ENCODE assay signal across 18 cellular contexts in genomic region chr19:50897612-50898011, GRCh38. TPM values are rescaled to one million over a fixed set of nuclear protein-coding genes. Genes with fewer than 3 reads are reported as not detected.
DNase-seq lines count a peak whose midpoint lies in the region; ATAC-seq and TF ChIP-seq lines count a peak whose summit lies in the region.
"Had no signal": no experiment of that assay in that cellular context is flagged by ENCODE, and none has a peak within 500 bp of the region (broad histone marks: within the 10 kb centered on the region; RNA-seq: fewer than 3 reads in every experiment).

No MANE protein-coding gene starts in this region.

- H2AFZ ChIP-seq in HCT116 (ENCODE audit: low read depth, low read length, poor library complexity, severe bottlenecking) = peak overlapping the region; percentile 71

- H3K9me2 ChIP-seq in HCT116 (ENCODE audit: insufficient read depth) = no peaks in the 10 kb centered on the region

- H3K4me3 ChIP-seq in HCT116 (replicated peaks in 1 of 2; ENCODE audit: low read depth in 1 of 2, low read length in 2 of 2) (no peak overlapping the region), RWPE2 (ENCODE audit: severe bottlenecking) (no peak overlapping the region), thyroid gland (replicated peaks in 1 of 3) (no peak overlapping the region)
- H3K4me3 ChIP-seq: thoracic aorta had no signal

- H3K27me3 ChIP-seq in HCT116 (ENCODE audit: insufficient read depth, low read length) (no peaks in the 10 kb centered on the region), RWPE2 (ENCODE audit: insufficient read depth, poor library complexity, severe bottlenecking) (no peaks in the 10 kb centered on the region), thyroid gland (no peaks in the 10 kb centered on the region)

- 0 out of 2 replicates have a peak overlapping the region, but pooled peaks have one; percentile 3 for H3K4me2 ChIP-seq in HCT116 (ENCODE audit: low read length)

- no TSS peak for BruUV-seq in HCT116 (replicated peaks; lab: Mats Ljungman, UMichigan)

- no peak overlapping the region for H3K9ac ChIP-seq in HCT116 (ENCODE audit: low read length)

- peaks cover 4 to 15% of the 10 kb centered on the region in 2 experiments; a peak in 3 of 4 replicates for H3K4me1 ChIP-seq in HCT116 (ENCODE audit: control insufficient read depth in 1 of 2, insufficient read depth in 2 of 2, low read length in 2 of 2)
- no peaks in the 10 kb centered on the region for H3K4me1 ChIP-seq in RWPE2 (ENCODE audit: insufficient read depth, poor library complexity, severe bottlenecking)
- peaks cover 9 to 14% of the 10 kb centered on the region in 2 donors for H3K4me1 ChIP-seq in thyroid gland

- no peak overlapping the region for H3K27ac ChIP-seq in HCT116 (ENCODE audit: low read depth, low read length)
- no peak overlapping the region for H3K27ac ChIP-seq in RWPE2 (ENCODE audit: poor library complexity, severe bottlenecking)
- peak overlapping the region; percentile 72 to 98 (median 86) for H3K27ac ChIP-seq in thyroid gland
- H3K27ac ChIP-seq: thoracic aorta had no signal

- WGBS in thyroid gland, 2 donors = 87 to 90% methylated on average over 3 of the region's 3 CpGs

- TF ChIP-seq POLR2A in HCT116 (IDR thresholded peaks at IDR 0.05; ENCODE audit: borderline replicate concordance, extremely low read depth, insufficient read depth, insufficient read length) = no peak
- TF ChIP-seq POLR2A in thyroid gland (IDR thresholded peaks at IDR 0.05) = no peak

- CTCF ChIA-PET in HCT116 (lab: Charles Lee) = interaction anchor here (1.1 kb wide), 1 partner anchor 119 kb away, joined by 4 read pairs; no protein-coding TSS in a partner anchor

- no peak for DNase-seq in HCT116 (ENCODE audit: low read depth, low spot score)
- DNase-seq in RWPE2 (ENCODE audit: low spot score) = no peak
- DNase-seq in thyroid gland = no peak
- DNase-seq in NCI-H1694 (lab: John Stamatoyannopoulos, UW) = no peak
- DNase-seq in 8988T = no peak
- no peak for DNase-seq in activated naive CD4-positive, alpha-beta T cell treated with anti-CD3 and anti-CD28 coated beads, Interleukin-2, amount 50 U/mL, for 16 hours
- DNase-seq: activated CD4-positive, CD25-positive, alpha-beta regulatory T cell treated with anti-CD3 and anti-CD28 coated beads, Interleukin-2, amount 50 U/mL, for 72 hours; dermis blood vessel endothelial cell; DMS153; foreskin melanocyte; KG1; NCI-H1092; T-helper 9 cell had no signal

- intact Hi-C loops in HCT116 (cut with micrococcal nuclease) = no loop called here
- intact Hi-C loops in thyroid gland (cut with DNase I) = no loop called here

- POLR2A ChIA-PET in HCT116 (lab: Charles Lee) = interaction anchor here (1.1 kb wide), 1 partner anchor 93 kb away, joined by 4 read pairs; no protein-coding TSS in a partner anchor

- no peaks in the 10 kb centered on the region for H3K36me3 ChIP-seq in HCT116 (ENCODE audit: control insufficient read depth in 1 of 2, insufficient read depth in 2 of 2, low read length in 2 of 2)
- H3K36me3 ChIP-seq in RWPE2 (ENCODE audit: low read depth) = no peaks in the 10 kb centered on the region
- no peaks in the 10 kb centered on the region for H3K36me3 ChIP-seq in thyroid gland
- H3K36me3 ChIP-seq: thoracic aorta had no signal

- TF ChIP-seq RAD21 in HCT116 (IDR thresholded peaks at IDR 0.05; ENCODE audit: low read depth) = peak; percentile 46; the same call in 1 of the 2 replicates

- H3K79me2 ChIP-seq in HCT116 (ENCODE audit: insufficient read depth, low read length) = no peaks in the 10 kb centered on the region

- RAD21 ChIA-PET in HCT116 (lab: Charles Lee; ENCODE audit: low non-redundant PET in 1 of 2, low total read pairs in 2 of 2, uncharacterized antibody in 2 of 2, unreplicated experiment in 2 of 2) = no interaction called here

- H3K9me3 ChIP-seq in HCT116 (ENCODE audit: control insufficient read depth in 1 of 2, insufficient read depth in 1 of 2, low read depth in 1 of 2, low read length in 2 of 2) (no peaks in the 10 kb centered on the region), RWPE2 (ENCODE audit: severe bottlenecking) (no peaks in the 10 kb centered on the region), thyroid gland (no peaks in the 10 kb centered on the region)
- H3K9me3 ChIP-seq: thoracic aorta had no signal

- TF ChIP-seq CTCF in GM12874 (IDR thresholded peaks at IDR 0.05; ENCODE audit: insufficient read depth, low read depth, low read length) (0 out of 2 replicates have a peak, but pooled peaks have one; percentile 7), HCT116 (IDR thresholded peaks at IDR 0.05 in 2 of 3, conservative IDR thresholded peaks at IDR 0.05 in 1 of 3; ENCODE audit: borderline replicate concordance in 1 of 3, insufficient read depth in 1 of 3, low read depth in 2 of 3, low read length in 2 of 3) (peak; percentile 13 to 28 (median 22); a peak in 4 of 6 replicates), RWPE2 (IDR thresholded peaks at IDR 0.05; ENCODE audit: poor library complexity, severe bottlenecking) (peak; percentile 12), thyroid gland (IDR thresholded peaks at IDR 0.05) (no peak)

- H4K20me1 ChIP-seq in HCT116 (ENCODE audit: insufficient read depth) = no peaks in the 10 kb centered on the region

- ATAC-seq in HCT116 (peak; percentile 52), RWPE2 (ENCODE audit: low read depth) (0 out of 3 replicates have a peak, but pooled peaks have one; percentile 19)

TF ChIP-seq in HCT116, 20 proteins besides CTCF, POLR2A, EP300 and RAD21:
- TF ChIP-seq FOSL1 (IDR thresholded peaks at IDR 0.05; ENCODE audit: low read depth) (no peak), CBX3 (IDR thresholded peaks at IDR 0.05; ENCODE audit: low read depth) (no peak), CEBPB (IDR thresholded peaks at IDR 0.05; ENCODE audit: low read depth) (no peak), YY1 (IDR thresholded peaks at IDR 0.05; ENCODE audit: extremely low read depth, insufficient replicate concordance, low read depth, low read length) (no peak), EZH2phosphoT487 (IDR thresholded peaks at IDR 0.05; ENCODE audit: borderline replicate concordance) (no peak)
TF ChIP-seq in HCT116: peak in this region for 0.

RNA-seq across cellular contexts. Expression of gene KLK4, which starts 13.6 kb away (rescaled TPM):
- total RNA-seq in HCT116 (2021; ENCODE audit: unreplicated experiment) (0.84 TPM), thyroid gland (1 to 10 TPM in 3 of 4 donors, not detected in 1; 1.1 to 3.1 (median 1.9) TPM)
- 0.65 and 0.70 TPM in 2 replicates for polyA plus RNA-seq in HCT116 (2012)
- total RNA-seq: dermis blood vessel endothelial cell, neural crest cell, renal cortical epithelial cell, thoracic aorta had no signal
- polyA plus RNA-seq: CD14-positive monocyte had no signal

RNA-seq across cellular contexts. Expression of gene KLK2, which starts 24.4 kb away (rescaled TPM):
- not detected for total RNA-seq in HCT116 (2021; ENCODE audit: unreplicated experiment)
- polyA plus RNA-seq in HCT116 (2012) = not detected in 2 replicates
- total RNA-seq in thyroid gland = 10 to 100 TPM in 1 of 4 donors, 1 to 10 TPM in 3; 2.8 to 11.0 (median 5.0) TPM
- total RNA-seq: dermis blood vessel endothelial cell, neural crest cell, renal cortical epithelial cell, thoracic aorta had no signal
- polyA plus RNA-seq: CD14-positive monocyte had no signal

RNA-seq across cellular contexts. Expression of gene KLK3, which starts 42.9 kb away (rescaled TPM):
- total RNA-seq in HCT116 (2021; ENCODE audit: unreplicated experiment) = not detected
- polyA plus RNA-seq in HCT116 (2012) = 0.07 TPM in 1 of 2 replicates, not detected in the other
- 1 to 10 TPM in 1 of 4 donors, under 1 TPM in 1, not detected in 2; 0.54 to 1.3 TPM for total RNA-seq in thyroid gland
- total RNA-seq: dermis blood vessel endothelial cell, neural crest cell, renal cortical epithelial cell, thoracic aorta had no signal
- polyA plus RNA-seq: CD14-positive monocyte had no signal

RNA-seq across cellular contexts. Expression of gene KLK5, which starts 55.2 kb away (rescaled TPM):
- 1.2 TPM for total RNA-seq in HCT116 (2021; ENCODE audit: unreplicated experiment)
- polyA plus RNA-seq in HCT116 (2012) = 4.4 and 5.8 TPM in 2 replicates
- under 1 TPM in 1 of 4 donors, not detected in 3; 0.44 TPM for total RNA-seq in thyroid gland
- total RNA-seq: dermis blood vessel endothelial cell, neural crest cell, thoracic aorta had no signal
- polyA plus RNA-seq: CD14-positive monocyte had no signal

Comparison
In these comparisons a context has a peak if more than half of its experiments do, and no peak if none do; other contexts are left out.
1. CTCF ChIP-seq: peak in GM12874 (single experiment), HCT116 (3 of 3) and RWPE2 (single experiment); none in thyroid gland (0 of 6).
2. H3K27ac ChIP-seq: peak in thyroid gland (3 of 3); none in HCT116 (single experiment) and RWPE2 (single experiment).